ENCODE assay signal across 14 cellular contexts in genomic region chr6:33613146-33613793, GRCh38. TPM values are rescaled to one million over a fixed set of nuclear protein-coding genes. Genes with fewer than 3 reads are reported as not detected.
DNase-seq lines count a peak whose midpoint lies in the region; ATAC-seq and TF ChIP-seq lines count a peak whose summit lies in the region.
"Had no signal": no experiment of that assay in that cellular context is flagged by ENCODE, and none has a peak within 500 bp of the region (broad histone marks: within the 10 kb centered on the region; RNA-seq: fewer than 3 reads in every experiment).

No MANE protein-coding gene starts in this region.

- H3K4me3 ChIP-seq in body of pancreas = no peak overlapping the region
- H3K4me3 ChIP-seq in upper lobe of left lung = no peak overlapping the region

- no peaks in the 10 kb centered on the region for H3K27me3 ChIP-seq in body of pancreas
- no peaks in the 10 kb centered on the region for H3K27me3 ChIP-seq in upper lobe of left lung

- TF ChIP-seq CTCF in body of pancreas (IDR thresholded peaks at IDR 0.05) (no peak), CD14-positive monocyte (IDR thresholded peaks at IDR 0.05) (no peak), upper lobe of left lung (IDR thresholded peaks at IDR 0.05) (no peak)

- H3K4me1 ChIP-seq in body of pancreas (no peaks in the 10 kb centered on the region), upper lobe of left lung (peaks cover 13 to 23% (median 17%) of the 10 kb centered on the region in 4 donors)
- H3K4me1 ChIP-seq: parathyroid adenoma had no signal

- H3K27ac ChIP-seq in body of pancreas (no peak overlapping the region), upper lobe of left lung (no peak overlapping the region)
- H3K27ac ChIP-seq: parathyroid adenoma had no signal

- H3K9me3 ChIP-seq in body of pancreas (no peaks in the 10 kb centered on the region), upper lobe of left lung (no peaks in the 10 kb centered on the region)

- H3K27ac Mint-ChIP-seq in CD14-positive monocyte = no peak overlapping the region
- H3K27ac Mint-ChIP-seq: H9 had no signal

- TF ChIP-seq EP300 in upper lobe of left lung (IDR thresholded peaks at IDR 0.05) = no peak

- DNase-seq in ACHN (peak; percentile 86), HPDE6-E6E7 (ENCODE audit: extremely low spot score) (peak; percentile 44), body of pancreas (peak in 2 of 4 donors; percentile 40 to 47), kidney tubule cell (ENCODE audit: low spot score) (peak; percentile 62), CD14-positive monocyte (ENCODE audit: low spot score) (no peak), upper lobe of left lung (no peak)
- DNase-seq: activated T-cell treated with anti-CD3 and anti-CD28 coated beads for 4 hours, AML-193, H9, substantia nigra had no signal

- in situ Hi-C loops in ACHN (cut with HindIII; ENCODE audit: low pct_ligation_motif_present, low pct_unique_long_range_greater_than_20kb, low sequenced_read_pairs) = no loop called here

- WGBS in body of pancreas, 2 donors = 42 to 61% methylated on average over 4 to 8 of the region's 8 CpGs
- 77% methylated on average over 8 of the region's 8 CpGs for WGBS in upper lobe of left lung, 2 donors

- H3K4me1 Mint-ChIP-seq in CD14-positive monocyte = no peaks in the 10 kb centered on the region

- ATAC-seq in body of pancreas (peak; percentile 47), upper lobe of left lung (ENCODE audit: low FRiP score in 2 of 2) (no peak), GM21447 (IDR thresholded peaks at IDR 0.05; ENCODE audit: unreplicated experiment) (no peak), GM19395 (IDR thresholded peaks at IDR 0.05; ENCODE audit: unreplicated experiment) (no peak)
- ATAC-seq: left lobe of liver had no signal

- TF ChIP-seq POLR2A in body of pancreas (IDR thresholded peaks at IDR 0.05) (no peak), upper lobe of left lung (IDR thresholded peaks at IDR 0.05) (no peak)

- peaks cover 0 to 6% (median 2%) of the 10 kb centered on the region in 7 donors for H3K9me3 Mint-ChIP-seq in CD14-positive monocyte

- H3K36me3 Mint-ChIP-seq in CD14-positive monocyte = no peaks in the 10 kb centered on the region

- no peak overlapping the region for H3K4me3 Mint-ChIP-seq in CD14-positive monocyte
- H3K4me3 Mint-ChIP-seq: H9 had no signal

- intact Hi-C loops in body of pancreas (cut with DNase I) (no loop called here), CD14-positive monocyte (cut with micrococcal nuclease) (no loop called here)

- H3K27me3 Mint-ChIP-seq in CD14-positive monocyte (ENCODE audit: low read depth in 3 of 3) = peaks cover 0 to 11% (median 8%) of the 10 kb centered on the region in 3 donors

- H3K36me3 ChIP-seq in body of pancreas (replicated peaks in 1 of 2; ENCODE audit: insufficient read depth in 1 of 2, low read depth in 2 of 2) (no peaks in the 10 kb centered on the region), upper lobe of left lung (no peaks in the 10 kb centered on the region)

RNA-seq across cellular contexts. Expression of gene ITPR3, which starts 7.9 kb away (rescaled TPM):
- total RNA-seq in body of pancreas (10 to 100 TPM; 17.5 to 25.9 TPM), upper lobe of left lung (100 to 1,000 TPM in 5 of 6 donors, 10 to 100 TPM in 1; 95.6 to 179 (median 137) TPM)
- polyA plus RNA-seq in CD14-positive monocyte = not detected

RNA-seq across cellular contexts. Expression of gene BAK1, which starts 33.2 kb away (rescaled TPM):
- total RNA-seq in body of pancreas (1 to 10 TPM; 2.3 to 5.7 TPM), upper lobe of left lung (10 to 100 TPM in 5 of 6 donors, 1 to 10 TPM in 1; 9.2 to 23.5 (median 13.7) TPM)
- polyA plus RNA-seq in CD14-positive monocyte = 10 to 100 TPM; 27.8 to 34.0 TPM

Comparison
In these comparisons a context has a peak if more than half of its experiments do, and no peak if none do; other contexts are left out.
1. DNase-seq: peak in ACHN (single experiment), HPDE6-E6E7 (single experiment) and kidney tubule cell (single experiment); none in CD14-positive monocyte (single experiment) and upper lobe of left lung (0 of 2).